Comparison of ENCODE assay signal across 1 cellular context in the genomic region with DNA sequence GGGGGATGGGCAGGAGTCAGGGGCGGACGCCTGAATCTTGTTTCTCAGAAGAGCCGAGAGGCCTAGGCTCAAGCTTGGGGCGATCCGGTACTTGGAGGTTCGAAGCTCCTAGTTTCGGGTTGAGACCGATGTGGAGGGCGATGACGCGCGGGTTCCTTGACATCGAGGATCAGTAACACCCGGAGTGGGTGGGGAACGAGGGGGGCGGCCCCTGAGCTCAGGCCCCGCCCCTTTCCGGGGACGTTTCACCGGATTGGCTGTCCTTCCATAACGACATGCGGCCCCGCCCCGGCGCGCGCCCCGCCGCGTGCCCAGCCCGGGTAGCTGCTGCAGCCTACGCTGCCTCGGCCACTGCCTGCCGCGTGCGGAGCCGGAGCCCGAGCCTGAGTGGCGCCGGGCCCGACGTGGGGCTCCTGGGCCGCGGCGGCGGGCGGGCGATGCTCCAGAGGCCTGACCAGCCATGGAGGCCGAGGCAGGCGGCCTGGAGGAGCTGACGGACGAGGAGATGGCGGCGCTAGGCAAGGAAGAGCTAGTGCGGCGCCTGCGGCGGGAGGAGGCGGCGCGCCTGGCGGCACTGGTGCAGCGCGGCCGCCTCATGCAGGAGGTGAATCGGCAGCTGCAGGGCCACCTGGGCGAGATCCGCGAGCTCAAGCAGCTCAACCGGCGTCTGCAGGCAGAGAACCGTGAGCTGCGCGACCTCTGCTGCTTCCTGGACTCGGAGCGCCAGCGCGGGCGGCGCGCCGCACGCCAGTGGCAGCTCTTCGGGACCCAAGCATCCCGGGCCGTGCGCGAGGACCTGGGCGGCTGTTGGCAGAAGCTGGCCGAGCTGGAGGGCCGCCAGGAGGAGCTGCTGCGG.
A peak's percentile ranks its signal among the peaks of the same experiment; 100 is the strongest.
TF ChIP-seq lines count a peak whose summit lies in the region.

Gene CCDC85B, plus strand, starts transcription at position 350 of the 856 bp plus-strand sequence. Its CDS starts 111 bp downstream, at position 461.

TF ChIP-seq in Ishikawa, 13 proteins besides CTCF, POLR2A, EP300 and RAD21 (continued from another document):
- TF ChIP-seq REST (IDR thresholded peaks at IDR 0.05; ENCODE audit: low read depth) (no peak), NFIC (IDR thresholded peaks at IDR 0.05) (peak; percentile 54; the same call in 1 of the 2 replicates)
